Comparison of ENCODE assay signal across 14 cellular contexts in genomic region chr2:130594011-130594410, GRCh38. TPM values are rescaled to one million over a fixed set of nuclear protein-coding genes. Genes with fewer than 3 reads are reported as not detected.
"Had no signal": no experiment of that assay in that cellular context is flagged by ENCODE, and none has a peak within 500 bp of the region (broad histone marks: within the 10 kb centered on the region; RNA-seq: fewer than 3 reads in every experiment).

No MANE protein-coding gene starts in this region.

RNA-seq across cellular contexts. Expression of gene CFC1, which starts 5.4 kb away (rescaled TPM):
- total RNA-seq: epithelial cell of proximal tubule, esophagus squamous epithelium, heart right ventricle, left ventricle myocardium superior, lower lobe of right lung, mesothelial cell of epicardium, osteoblast, pulmonary artery endothelial cell, sciatic nerve, smooth muscle cell, subcutaneous adipose tissue, thyroid gland had no signal
- polyA plus RNA-seq: smooth muscle cell had no signal

RNA-seq across cellular contexts. Expression of gene POTEJ, which starts 17.2 kb away (rescaled TPM):
- total RNA-seq: epithelial cell of proximal tubule, esophagus squamous epithelium, heart right ventricle, left ventricle myocardium superior, lower lobe of right lung, mesothelial cell of epicardium, osteoblast, sciatic nerve, smooth muscle cell, subcutaneous adipose tissue, temporal lobe had no signal
- polyA plus RNA-seq: heart right ventricle, smooth muscle cell, stomach had no signal
